In the genomic region with DNA sequence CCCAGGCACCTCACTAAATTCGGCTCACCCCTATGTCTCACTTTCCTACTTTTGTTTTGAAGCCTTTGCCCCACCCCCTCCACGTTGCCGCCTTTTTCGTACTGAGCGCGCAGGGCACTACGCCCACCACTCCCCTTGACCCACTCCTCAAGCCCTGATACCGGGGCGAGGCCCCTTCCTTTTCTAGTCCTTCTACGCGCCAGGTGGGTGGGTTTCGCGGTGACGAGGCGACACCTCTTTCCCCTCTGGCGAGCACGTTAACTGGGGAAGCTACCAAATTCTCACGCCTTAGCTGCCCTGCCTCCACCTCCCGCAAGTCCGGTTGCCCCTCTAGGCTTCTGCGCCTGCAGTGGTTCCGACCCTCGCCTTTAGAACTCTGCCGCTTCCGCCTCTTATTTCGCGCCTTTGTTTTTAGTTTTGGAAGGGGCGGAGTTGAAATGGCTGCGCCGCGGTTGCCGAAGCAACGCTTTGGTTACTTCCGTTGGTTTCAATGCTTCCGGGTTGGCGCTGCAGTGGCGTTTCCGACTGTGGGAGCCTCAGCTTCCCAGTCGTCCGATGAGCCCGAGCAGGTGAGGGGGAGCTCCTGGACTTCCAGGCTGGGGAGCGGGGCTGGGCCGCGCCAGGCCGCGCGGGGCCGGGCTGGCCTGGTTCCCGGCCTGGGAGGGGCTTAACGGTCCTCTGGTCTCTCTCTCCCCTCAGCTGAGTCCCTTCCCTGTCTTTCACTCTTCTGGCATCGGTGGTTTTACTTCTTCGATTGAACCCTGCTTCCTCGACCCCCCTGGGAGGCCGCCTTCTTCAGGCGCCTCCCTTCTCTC, we compare ENCODE assay signal across 1 cellular context.
TF ChIP-seq lines count a peak whose summit lies in the region.

A gene with protein sequence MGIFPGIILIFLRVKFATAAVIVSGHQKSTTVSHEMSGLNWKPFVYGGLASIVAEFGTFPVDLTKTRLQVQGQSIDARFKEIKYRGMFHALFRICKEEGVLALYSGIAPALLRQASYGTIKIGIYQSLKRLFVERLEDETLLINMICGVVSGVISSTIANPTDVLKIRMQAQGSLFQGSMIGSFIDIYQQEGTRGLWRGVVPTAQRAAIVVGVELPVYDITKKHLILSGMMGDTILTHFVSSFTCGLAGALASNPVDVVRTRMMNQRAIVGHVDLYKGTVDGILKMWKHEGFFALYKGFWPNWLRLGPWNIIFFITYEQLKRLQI (plus strand): TSS at position 512 of the 815 bp plus-strand sequence. CDS start 360 bp downstream, outside the sequence.

TF ChIP-seq in HepG2, 621 proteins besides CTCF, POLR2A, EP300 and RAD21 (continued from another document):
- peak; percentile 94 for TF ChIP-seq TFDP2 (CRISPR knock-in tag; IDR thresholded peaks at IDR 0.05)
- peak; percentile 19 for TF ChIP-seq PHF5A (CRISPR knock-in tag; IDR thresholded peaks at IDR 0.05; ENCODE audit: low read depth, unreplicated experiment)
- TF ChIP-seq GFI1 (CRISPR knock-in tag; IDR thresholded peaks at IDR 0.05; ENCODE audit: borderline replicate concordance), result no peak
- TF ChIP-seq ZSCAN9 (CRISPR knock-in tag; IDR thresholded peaks at IDR 0.05; ENCODE audit: borderline replicate concordance), result no peak
- peak; percentile 33; the same call in 1 of the 2 replicates for TF ChIP-seq ZNF547 (CRISPR knock-in tag; IDR thresholded peaks at IDR 0.05)
- TF ChIP-seq POLR2G (IDR thresholded peaks at IDR 0.05; ENCODE audit: low read depth, low read length), result peak; percentile 71
- peak; percentile 28 for TF ChIP-seq MED1 (CRISPR knock-in tag; IDR thresholded peaks at IDR 0.05)
